8 cellular contexts compared by ENCODE assay signal in genomic region chr11:15650105-15650938, GRCh38.
DNase-seq lines count a peak whose midpoint lies in the region; ATAC-seq, FAIRE-seq and TF ChIP-seq lines count a peak whose summit lies in the region.

No MANE protein-coding gene starts in this region.

- H3K4me3 ChIP-seq in neural cell (ENCODE audit: low read length): peak overlapping the region; percentile 62

- DNase-seq in DMS79 treated with DMSO at 0.1 percent for 48 hours (lab: John Stamatoyannopoulos, UW) (peak; percentile 89), RCC 7860 (ENCODE audit: low spot score) (peak; percentile 60), fibroblast of the conjunctiva (ENCODE audit: low read depth) (peak; percentile 77)
- peak; percentile 58 for DNase-seq in activated effector memory CD4-positive, alpha-beta T cell treated with Interleukin-2 at 50 U/mL for 16 hours
- DNase-seq in stimulated activated naive CD8-positive, alpha-beta T cell treated with anti-CD3 and anti-CD28 coated beads, Interleukin-15, amount 100 ng/mL, for 72 hours: peak; percentile 76 to 81

- peaks cover 23% of the 10 kb centered on the region for H3K27me3 Mint-ChIP-seq in stimulated activated naive CD8-positive, alpha-beta T cell treated with anti-CD3 and anti-CD28 coated beads, Interleukin-15, amount 100 ng/mL, for 72 hours

- H3K9me3 ChIP-seq in neural cell (ENCODE audit: low read length): no peaks in the 10 kb centered on the region

- no peak overlapping the region for H3K27ac Mint-ChIP-seq in stimulated activated naive CD8-positive, alpha-beta T cell treated with anti-CD3 and anti-CD28 coated beads, Interleukin-15, amount 100 ng/mL, for 72 hours

- H3K4me2 ChIP-seq in neural cell (ENCODE audit: low read length): no peak overlapping the region

- no peaks in the 10 kb centered on the region for H4K20me1 ChIP-seq in neural cell (ENCODE audit: insufficient read depth)

- H3K27ac ChIP-seq in neural cell (ENCODE audit: low read length): no peak overlapping the region

- no peaks in the 10 kb centered on the region for H3K27me3 ChIP-seq in neural cell (ENCODE audit: insufficient read depth, low read depth, low read length)

- H3F3A ChIP-seq in neural cell (ENCODE audit: insufficient read depth, low read length, poor library complexity, severe bottlenecking): no peaks in the 10 kb centered on the region

- H3K79me2 ChIP-seq in neural cell (replicated peaks; ENCODE audit: insufficient read depth, low read length): no peaks in the 10 kb centered on the region

- H2AFZ ChIP-seq in neural cell (ENCODE audit: low read depth, low read length): no peak overlapping the region

- H3K9me3 Mint-ChIP-seq in stimulated activated naive CD8-positive, alpha-beta T cell treated with anti-CD3 and anti-CD28 coated beads, Interleukin-15, amount 100 ng/mL, for 72 hours: no peaks in the 10 kb centered on the region

- no peaks in the 10 kb centered on the region for H3K36me3 ChIP-seq in neural cell (ENCODE audit: insufficient read depth, low read length)

- no peaks in the 10 kb centered on the region for H3K9me2 ChIP-seq in neural cell (ENCODE audit: insufficient read depth, low read length)

- H3K4me1 Mint-ChIP-seq in stimulated activated naive CD8-positive, alpha-beta T cell treated with anti-CD3 and anti-CD28 coated beads, Interleukin-15, amount 100 ng/mL, for 72 hours: no peaks in the 10 kb centered on the region

- H3K4me3 Mint-ChIP-seq in stimulated activated naive CD8-positive, alpha-beta T cell treated with anti-CD3 and anti-CD28 coated beads, Interleukin-15, amount 100 ng/mL, for 72 hours: peak overlapping the region in 1 of 2 donors; percentile 35

- peak; percentile 68 for TF ChIP-seq EP300 in Ishikawa (IDR thresholded peaks at IDR 0.05; ENCODE audit: borderline replicate concordance)
- peak; percentile 54 for TF ChIP-seq EP300 in neural cell (conservative IDR thresholded peaks at IDR 0.05; ENCODE audit: poor library complexity, severe bottlenecking)

- ATAC-seq in GM21717 (IDR thresholded peaks at IDR 0.05; ENCODE audit: unreplicated experiment): peak; percentile 99
- ATAC-seq in stimulated activated naive CD8-positive, alpha-beta T cell treated with anti-CD3 and anti-CD28 coated beads, Interleukin-15, amount 100 ng/mL, for 72 hours: peak; percentile 87

- peak; percentile 46 for FAIRE-seq in RCC 7860 (lab: Jason Lieb, UNC)

- TF ChIP-seq RAD21 in Ishikawa (IDR thresholded peaks at IDR 0.05; ENCODE audit: low read depth) (peak; percentile 95), neural cell (conservative IDR thresholded peaks at IDR 0.05) (peak; percentile 95)

- peak; percentile 95 for TF ChIP-seq CTCF in neural cell (IDR thresholded peaks at IDR 0.05; ENCODE audit: poor library complexity, severe bottlenecking)

- H3K9ac ChIP-seq in neural cell (ENCODE audit: low read length): no peak overlapping the region

TF ChIP-seq in Ishikawa, 13 proteins besides CTCF, POLR2A, EP300 and RAD21 (continues in another document):
- TF ChIP-seq TAF1 (IDR thresholded peaks at IDR 0.05; ENCODE audit: low read depth): peak; percentile 60; the same call in 1 of the 2 replicates
- no peak for TF ChIP-seq TEAD4 (IDR thresholded peaks at IDR 0.05)
- TF ChIP-seq REST (IDR thresholded peaks at IDR 0.05; ENCODE audit: low read depth): no peak
- TF ChIP-seq, protein P1, sequence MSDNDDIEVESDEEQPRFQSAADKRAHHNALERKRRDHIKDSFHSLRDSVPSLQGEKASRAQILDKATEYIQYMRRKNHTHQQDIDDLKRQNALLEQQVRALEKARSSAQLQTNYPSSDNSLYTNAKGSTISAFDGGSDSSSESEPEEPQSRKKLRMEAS (IDR thresholded peaks at IDR 0.05): peak; percentile 92
- 0 out of 2 replicates have a peak, but pooled peaks have one; percentile 91 for TF ChIP-seq ZBTB7A (IDR thresholded peaks at IDR 0.05; ENCODE audit: low read depth)
- peak; percentile 2; the same call in 1 of the 2 replicates for TF ChIP-seq NFIC (IDR thresholded peaks at IDR 0.05)
- TF ChIP-seq CREB1 (IDR thresholded peaks at IDR 0.05; ENCODE audit: low read depth): no peak
- peak; percentile 35; the same call in 1 of the 2 replicates for TF ChIP-seq FOXM1 (IDR thresholded peaks at IDR 0.05; ENCODE audit: borderline replicate concordance, low read depth)
- peak; percentile 70 for TF ChIP-seq TCF12 (IDR thresholded peaks at IDR 0.05; ENCODE audit: low read depth)
- TF ChIP-seq YY1 (IDR thresholded peaks at IDR 0.05; ENCODE audit: low read depth): no peak
- no peak for TF ChIP-seq CEBPB (IDR thresholded peaks at IDR 0.05)

TF ChIP-seq in neural cell, 6 proteins besides CTCF, POLR2A, EP300 and RAD21:
- peak; percentile 97 for TF ChIP-seq SMC3 (conservative IDR thresholded peaks at IDR 0.05; ENCODE audit: poor library complexity)
- TF ChIP-seq TAF1 (IDR thresholded peaks at IDR 0.05; ENCODE audit: low read depth): no peak
- TF ChIP-seq POLR2AphosphoS5 (IDR thresholded peaks at IDR 0.05): no peak
- no peak for TF ChIP-seq REST (IDR thresholded peaks at IDR 0.05; ENCODE audit: borderline replicate concordance)
- peak; percentile 68 for TF ChIP-seq MXI1 (conservative IDR thresholded peaks at IDR 0.05; ENCODE audit: poor library complexity, severe bottlenecking)
